Comparison of ENCODE assay signal across 4 cellular contexts in genomic region chr13:45063889-45064288, GRCh38. TPM values are rescaled to one million over a fixed set of nuclear protein-coding genes. Genes with fewer than 3 reads are reported as not detected.
DNase-seq lines count a peak whose midpoint lies in the region; ATAC-seq, FAIRE-seq and TF ChIP-seq lines count a peak whose summit lies in the region.
"Not testable (repeated sequence)": the region's sequence is repeated elsewhere in the genome, so short reads cannot be mapped to it uniquely, and the experiment has no call there.

No MANE protein-coding gene starts in this region.

- not testable (repeated sequence) for H3K4me3 ChIP-seq in A549; HEK293 (ENCODE audit: low read depth, low read length); cardiac muscle cell

- not testable (repeated sequence) for H3K9me3 ChIP-seq in A549; HEK293 (ENCODE audit: control insufficient read depth, insufficient read depth, low read depth, low read length); cardiac muscle cell (ENCODE audit: low read depth)

- not testable (repeated sequence) for H3K4me1 ChIP-seq in A549; HEK293 (ENCODE audit: control insufficient read depth, insufficient read depth, low read length)
- H3K4me1 ChIP-seq in cardiac muscle cell (ENCODE audit: low read depth) = peaks cover 11% of the 10 kb centered on the region

- not testable (repeated sequence) for TF ChIP-seq POLR2A in A549 (IDR thresholded peaks at IDR 0.05; ENCODE audit: low read length)

- TF ChIP-seq RAD21 in A549 (conservative IDR thresholded peaks at IDR 0.05 in 1 of 2, IDR thresholded peaks at IDR 0.05 in 1 of 2) = not testable (repeated sequence)

- H3K27ac ChIP-seq in A549; HEK293 (ENCODE audit: extremely low read depth, low read depth, low read length): not testable (repeated sequence)
- H3K27ac ChIP-seq in cardiac muscle cell = peak overlapping the region; percentile 59

- POLR2A ChIA-PET in A549 (lab: Yijun Ruan, JAX); HEK293 (lab: Yijun Ruan, JAX): not testable (repeated sequence)

- not testable (repeated sequence) for H3K4me2 ChIP-seq in A549

- CTCF ChIA-PET in A549 (lab: Yijun Ruan, JAX) = not testable (repeated sequence)
- CTCF ChIA-PET in HEK293 (lab: Yijun Ruan, JAX) = interaction anchor here (0.6 kb wide), 2 partner anchors 29 to 1076 kb away, joined by 3 read pairs; no protein-coding TSS in a partner anchor

- H3K27me3 ChIP-seq in cardiac muscle cell = not testable (repeated sequence)

- DNase-seq in A549 (ENCODE audit: low read depth in 1 of 2, low spot score in 1 of 2); cardiac muscle cell (ENCODE audit: low read depth in 1 of 2, low spot score in 1 of 2): not testable (repeated sequence)

- FAIRE-seq in A549 (lab: Jason Lieb, UNC) = not testable (repeated sequence)
- FAIRE-seq in colon (lab: Jason Lieb, UNC) = peak; percentile 53

- not testable (repeated sequence) for TF ChIP-seq EP300 in A549 (IDR thresholded peaks at IDR 0.05)

- not testable (repeated sequence) for H3K36me3 ChIP-seq in HEK293 (ENCODE audit: control insufficient read depth in 2 of 2, insufficient read depth in 1 of 2, low read length in 2 of 2); cardiac muscle cell

- ATAC-seq in A549 = not testable (repeated sequence)

- not testable (repeated sequence) for TF ChIP-seq CTCF in A549 (IDR thresholded peaks at IDR 0.05); HEK293 (tag by site-specific recombination; IDR thresholded peaks at IDR 0.05); cardiac muscle cell (IDR thresholded peaks at IDR 0.05; ENCODE audit: low read depth, low read length)

- 93% methylated on average over 3 of the region's 3 CpGs for WGBS in A549 (ENCODE audit: missing lambda C conversion rate)

TF ChIP-seq in A549, 52 proteins besides CTCF, POLR2A, EP300 and RAD21:
- TF ChIP-seq ZC3H11A (IDR thresholded peaks at IDR 0.05) = peak; percentile 54

TF ChIP-seq in HEK293, 187 proteins besides CTCF, POLR2A, EP300 and RAD21 (continues in another document):
- TF ChIP-seq MYNN (tag by site-specific recombination; IDR thresholded peaks at IDR 0.05; ENCODE audit: borderline replicate concordance) (peak; percentile 44; the same call in 1 of the 2 replicates), ZNF426 (tag by site-specific recombination; IDR thresholded peaks at IDR 0.05) (peak; percentile 94), ZNF341 (tag by site-specific recombination; IDR thresholded peaks at IDR 0.05; ENCODE audit: low read depth) (peak; percentile 47; the same call in 1 of the 2 replicates), AEBP2 (tag by site-specific recombination; IDR thresholded peaks at IDR 0.05; ENCODE audit: borderline replicate concordance) (peak; percentile 91; the same call in 1 of the 2 replicates), REST (tag by site-specific recombination; IDR thresholded peaks at IDR 0.05) (peak; percentile 77; the same call in 1 of the 2 replicates), ZFP37 (tag by site-specific recombination; IDR thresholded peaks at IDR 0.05) (0 out of 2 replicates have a peak, but pooled peaks have one; percentile 32), ZNF394 (tag by site-specific recombination; IDR thresholded peaks at IDR 0.05; ENCODE audit: borderline replicate concordance) (peak; percentile 96), ZBTB8A (tag by site-specific recombination; IDR thresholded peaks at IDR 0.05) (peak; percentile 76), ZNF654 (tag by site-specific recombination; IDR thresholded peaks at IDR 0.05; ENCODE audit: low read depth) (peak; percentile 30), GLI2 (tag by site-specific recombination; IDR thresholded peaks at IDR 0.05; ENCODE audit: borderline replicate concordance, low read depth) (peak; percentile 67; the same call in 1 of the 2 replicates), ZNF629 (tag by site-specific recombination; IDR thresholded peaks at IDR 0.05) (peak; percentile 64), ZNF433 (tag by site-specific recombination; IDR thresholded peaks at IDR 0.05; ENCODE audit: low read depth) (peak; percentile 91), GFI1B (tag by site-specific recombination; IDR thresholded peaks at IDR 0.05) (0 out of 2 replicates have a peak, but pooled peaks have one; percentile 22), ZNF354C (tag by site-specific recombination; IDR thresholded peaks at IDR 0.05; ENCODE audit: borderline replicate concordance, low read depth) (0 out of 2 replicates have a peak, but pooled peaks have one; percentile 41), ZNF266 (tag by site-specific recombination; IDR thresholded peaks at IDR 0.05; ENCODE audit: low read depth) (peak; percentile 60; the same call in 1 of the 2 replicates), ZNF529 (tag by site-specific recombination; IDR thresholded peaks at IDR 0.05; ENCODE audit: insufficient replicate concordance) (peak; percentile 61), FEZF1 (tag by site-specific recombination; IDR thresholded peaks at IDR 0.05) (peak; percentile 10; the same call in 1 of the 2 replicates), ZNF555 (tag by site-specific recombination; conservative IDR thresholded peaks at IDR 0.05) (peak; percentile 86), ZBTB21 (tag by site-specific recombination; IDR thresholded peaks at IDR 0.05) (peak; percentile 46), ZNF623 (tag by site-specific recombination; IDR thresholded peaks at IDR 0.05) (peak; percentile 68)

RNA-seq across cellular contexts. Expression of gene GTF2F2, which starts 56.4 kb away (rescaled TPM):
- polyA plus RNA-seq in A549 (2011; rRNA removed) = 17.7 and 30.0 TPM in 2 replicates
- polyA plus RNA-seq in A549 (2012; cell fraction: cytosol; rRNA removed) = 8.1 and 8.9 TPM in 2 replicates
- polyA plus RNA-seq in A549 (2012; cell fraction: nucleus; rRNA removed) = 3.6 and 3.9 TPM in 2 replicates
- 19.3 to 24.5 TPM (median 21.0 TPM) in 3 replicates for polyA plus RNA-seq in A549 (2017; fragmentation: RNase III; extraction: RNeasy Plus Mini Kit Qiagen cat#74134 plus additional on column Dnase treatment)
- polyA minus RNA-seq in A549 (2011; rRNA and poly(A)+ RNA removed) = 2.8 and 3.7 TPM in 2 replicates
- total RNA-seq in cardiac muscle cell = 14.5 and 15.5 TPM in 2 replicates
- polyA plus RNA-seq in cardiac muscle cell = 21.3 and 24.8 TPM in 2 replicates
